ENCODE assay signal across 25 cellular contexts in genomic region chr2:11044201-11044600, GRCh38.
"Had no signal": no experiment of that assay in that cellular context is flagged by ENCODE, and none has a peak within 500 bp of the region (broad histone marks: within the 10 kb centered on the region; RNA-seq: fewer than 3 reads in every experiment).

No MANE protein-coding gene starts in this region.

- H2AFZ ChIP-seq: hepatocyte had no signal

- ATAC-seq: esophagus mucosa, foreskin keratinocyte, gastroesophageal sphincter, heart left ventricle, left colon, left lung, left ventricle myocardium superior, lower lobe of right lung, mucosa of descending colon had no signal

- H3K4me1 ChIP-seq: foreskin keratinocyte, gastroesophageal sphincter, heart left ventricle, left lung, lower lobe of right lung had no signal

- H3K36me3 Mint-ChIP-seq: mesothelial cell of epicardium had no signal

- H3K27ac ChIP-seq: coronary artery, dorsolateral prefrontal cortex, epithelial cell of prostate, foreskin keratinocyte, gastroesophageal sphincter, heart left ventricle, hepatocyte, left lung, lower lobe of right lung had no signal

- H3K4me1 Mint-ChIP-seq: immature natural killer cell, mesothelial cell of epicardium, naive B cell had no signal

- H3K36me3 ChIP-seq: gastroesophageal sphincter, heart left ventricle, left lung, lower lobe of right lung had no signal

- H3K27me3 ChIP-seq: dorsolateral prefrontal cortex, heart left ventricle, hepatocyte had no signal

- H3K4me3 ChIP-seq: coronary artery, dorsolateral prefrontal cortex, gastroesophageal sphincter, heart left ventricle, hepatocyte, left lung, lower lobe of right lung, mucosa of descending colon had no signal

- H3K79me2 ChIP-seq: hepatocyte had no signal

- H3K4me3 Mint-ChIP-seq: immature natural killer cell, mesothelial cell of epicardium, naive B cell had no signal

- H3K9me3 ChIP-seq: mucosa of descending colon had no signal

- DNase-seq: dermis blood vessel endothelial cell; dorsolateral prefrontal cortex; effector CD4-positive, alpha-beta T cell; effector memory CD4-positive, alpha-beta T cell; erythroblast; foreskin keratinocyte; heart left ventricle; hypothalamus; immature natural killer cell; islet precursor cell; kidney; kidney glomerular epithelial cell; left colon; left lung; left ventricle myocardium superior; lower lobe of right lung; mesenchymal stem cell; mucosa of descending colon; naive B cell had no signal

- H3K27ac Mint-ChIP-seq: immature natural killer cell, mesothelial cell of epicardium, naive B cell had no signal

- H3K4me2 ChIP-seq: hepatocyte had no signal
